25 cellular contexts compared by ENCODE assay signal in the genomic region with DNA sequence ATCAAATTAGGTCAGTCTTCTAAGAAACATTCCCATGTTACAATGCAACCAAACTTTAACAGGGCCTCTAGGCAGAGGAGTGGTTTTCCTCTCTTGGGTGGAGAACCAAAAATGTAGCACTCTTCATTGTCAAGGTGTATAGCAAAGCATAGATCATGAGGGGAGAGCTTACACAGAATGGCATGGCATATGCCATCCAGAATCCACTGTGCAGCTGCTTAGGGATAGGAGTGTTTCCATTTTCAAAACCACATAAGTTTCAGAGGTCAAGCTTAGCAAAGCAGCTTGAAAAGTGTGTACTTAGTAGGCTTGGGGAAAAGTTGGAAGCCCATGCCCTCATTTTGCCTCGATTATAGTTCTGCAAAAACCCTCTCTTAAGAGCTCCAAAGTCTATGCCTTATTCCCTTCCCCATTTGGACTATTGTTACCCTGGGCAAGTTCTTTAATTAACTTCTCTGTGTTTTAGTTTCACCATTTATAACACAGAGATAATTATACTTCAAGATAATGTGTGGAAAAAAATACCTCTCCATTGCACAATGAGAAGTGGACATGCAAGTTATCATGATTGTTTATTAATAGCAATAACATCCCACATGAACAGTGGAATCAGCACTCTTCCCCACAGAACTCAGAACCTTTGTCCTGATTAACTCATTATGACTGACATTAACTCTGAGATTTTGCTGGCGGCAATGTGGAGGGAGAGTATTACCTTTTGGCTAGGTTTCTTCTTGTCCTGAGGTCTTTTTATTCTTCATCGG.
"Had no signal": no experiment of that assay in that cellular context is flagged by ENCODE, and none has a peak within 500 bp of the region (broad histone marks: within the 10 kb centered on the region; RNA-seq: fewer than 3 reads in every experiment).

No MANE protein-coding gene starts in this region.

- H3K27me3 ChIP-seq: esophagus squamous epithelium, neural progenitor cell, sigmoid colon, spleen, testis had no signal

- H3K36me3 ChIP-seq: esophagus squamous epithelium, neural progenitor cell, prostate gland, sigmoid colon, spleen, tibial artery had no signal

- H3K9me3 ChIP-seq: esophagus squamous epithelium, prostate gland, sigmoid colon, spleen, testis, tibial artery had no signal

- H3K4me2 ChIP-seq: neural progenitor cell had no signal

- ATAC-seq: effector memory CD8-positive, alpha-beta T cell; left colon; naive thymus-derived CD4-positive, alpha-beta T cell; stimulated activated memory B cell treated with anti-CD40 and anti-IgM and Interleukin-4, amounts not matched to agents 10 μg/mL and 1 μg/mL and 100 μg/mL, for 72 hours; stimulated activated naive CD8-positive, alpha-beta T cell treated with anti-CD3 and anti-CD28 coated beads, Interleukin-15, Interleukin-2, amounts not matched to agents 100 U/mL and 50 U/mL, for 24 hours had no signal

- DNase-seq: cortex of kidney; effector memory CD8-positive, alpha-beta T cell; erythroblast; esophagus squamous epithelium; foreskin melanocyte; head of caudate nucleus; hippocampal formation; left colon; midbrain; naive thymus-derived CD4-positive, alpha-beta T cell; right cardiac atrium; sigmoid colon; spleen; stimulated activated CD4-positive, alpha-beta T cell treated with anti-CD3 and anti-CD28 coated beads, Interleukin-4, amount 100 ng/mL, for 4 hours; stimulated activated naive CD8-positive, alpha-beta T cell treated with anti-CD3 and anti-CD28 coated beads, Interleukin-15, Interleukin-2, amounts not matched to agents 100 U/mL and 50 U/mL, for 24 hours; substantia nigra; testis; tibial artery had no signal

- H3K9ac ChIP-seq: neural progenitor cell had no signal

- FAIRE-seq: endometrium, islet of Langerhans had no signal

- H3K27ac ChIP-seq: esophagus squamous epithelium, neural progenitor cell, prostate gland, sigmoid colon, skin epidermis, spleen, testis, tibial artery had no signal

- H3K4me3 ChIP-seq: esophagus squamous epithelium, lung, neural progenitor cell, prostate gland, sigmoid colon, skin epidermis, spleen, testis, tibial artery had no signal

- H2AFZ ChIP-seq: neural progenitor cell had no signal

- H3K4me1 ChIP-seq: esophagus squamous epithelium, prostate gland, sigmoid colon, spleen, testis, tibial artery had no signal
